Comparison of ENCODE assay signal across 7 cellular contexts in genomic region chr11:6418199-6418957, GRCh38.
DNase-seq lines count a peak whose midpoint lies in the region; TF ChIP-seq lines count a peak whose summit lies in the region.

No MANE protein-coding gene starts in this region.

- H3K79me2 ChIP-seq in KMS-11 (ENCODE audit: insufficient read depth, low read depth) = no peaks in the 10 kb centered on the region

- H2AFZ ChIP-seq in KMS-11 (ENCODE audit: low read depth) = peak overlapping the region; percentile 98
- H2AFZ ChIP-seq in neuron (ENCODE audit: low read depth, low read length) = peak overlapping the region; percentile 97

- no peak overlapping the region for H3K27ac ChIP-seq in KMS-11

- no peaks in the 10 kb centered on the region for H3K9me3 ChIP-seq in neuron (ENCODE audit: low read length)

- peak overlapping the region; percentile 33 for H3K4me2 ChIP-seq in KMS-11

- H3K9ac ChIP-seq in KMS-11 = peak overlapping the region; percentile 76; the same call in 1 of the 2 replicates

- H3K4me3 ChIP-seq in GM12875 (ENCODE audit: low read depth, low read length) (peak overlapping the region; percentile 65), KMS-11 (IDR thresholded peaks at IDR 0.05; ENCODE audit: insufficient read depth, low read depth, low read length) (no peak overlapping the region), epithelial cell of esophagus (ENCODE audit: low read length) (peak overlapping the region; percentile 51), neuron (ENCODE audit: low read length) (peak overlapping the region; percentile 89)

- DNase-seq in epithelial cell of esophagus (ENCODE audit: low read depth) (no peak), germinal center (ENCODE audit: low spot score) (no peak), GDM1 (lab: John Stamatoyannopoulos, UW) (no peak), hepatic stellate cell (ENCODE audit: low spot score) (no peak)

- H4K20me1 ChIP-seq in KMS-11 (ENCODE audit: insufficient read depth) = no peaks in the 10 kb centered on the region

- no peaks in the 10 kb centered on the region; the same call in 1 of the 2 replicates for H3K27me3 ChIP-seq in KMS-11 (ENCODE audit: insufficient read depth, low read depth)
- H3K27me3 ChIP-seq in neuron (ENCODE audit: insufficient read depth, low read length) = no peaks in the 10 kb centered on the region

- H3K36me3 ChIP-seq in KMS-11 (ENCODE audit: insufficient read depth) (no peaks in the 10 kb centered on the region), neuron (ENCODE audit: insufficient read depth, low read length) (peaks cover 12% of the 10 kb centered on the region)

- peaks cover 7% of the 10 kb centered on the region for H3K4me1 ChIP-seq in KMS-11 (ENCODE audit: low read depth, poor library complexity, severe bottlenecking)
- peaks cover 21% of the 10 kb centered on the region for H3K4me1 ChIP-seq in neuron (ENCODE audit: insufficient read depth, low read length)

- TF ChIP-seq CTCF in GM12875 (IDR thresholded peaks at IDR 0.05; ENCODE audit: borderline replicate concordance, insufficient read depth, low read depth, low read length) = no peak
- TF ChIP-seq CTCF in KMS-11 (conservative IDR thresholded peaks at IDR 0.05; ENCODE audit: low read depth, low read length) = no peak
- TF ChIP-seq CTCF in epithelial cell of esophagus (IDR thresholded peaks at IDR 0.05; ENCODE audit: insufficient read depth, low read depth, low read length, missing control alignments) = no peak
